Comparison of ENCODE assay signal across 8 cellular contexts in genomic region chr4:3942569-3942971, GRCh38.
DNase-seq lines count a peak whose midpoint lies in the region; ATAC-seq and TF ChIP-seq lines count a peak whose summit lies in the region.
"Not testable (repeated sequence)": the region's sequence is repeated elsewhere in the genome, so short reads cannot be mapped to it uniquely, and the experiment has no call there.

No MANE protein-coding gene starts in this region.

- POLR2A ChIA-PET in naive thymus-derived CD8-positive, alpha-beta T cell (lab: Charles Lee) = not testable (repeated sequence)

- peak overlapping the region in 2 of 10 donors; percentile 37 to 58 for H3K27ac Mint-ChIP-seq in naive thymus-derived CD8-positive, alpha-beta T cell

- not testable (repeated sequence) for ATAC-seq in naive thymus-derived CD8-positive, alpha-beta T cell; stimulated activated naive CD8-positive, alpha-beta T cell treated with anti-CD3 and anti-CD28 coated beads, Interleukin-15, Interleukin-2, amounts not matched to agents 100 U/mL and 50 U/mL, for 24 hours

- H3K4me3 Mint-ChIP-seq in naive thymus-derived CD8-positive, alpha-beta T cell = not testable (repeated sequence)

- peaks cover 7 to 14% (median 10%) of the 10 kb centered on the region in 4 donors for H3K4me1 Mint-ChIP-seq in naive thymus-derived CD8-positive, alpha-beta T cell

- peak; percentile 58 for TF ChIP-seq CTCF in astrocyte of the cerebellum (IDR thresholded peaks at IDR 0.05; ENCODE audit: low read depth, low read length, missing control alignments)

- H3K36me3 Mint-ChIP-seq in naive thymus-derived CD8-positive, alpha-beta T cell = not testable (repeated sequence)

- in situ Hi-C loops in astrocyte of the cerebellum (cut with HindIII; ENCODE audit: low sequenced_read_pairs) = not testable (repeated sequence)

- H3K4me3 ChIP-seq in astrocyte of the cerebellum (ENCODE audit: low read depth, low read length) = not testable (repeated sequence)

- not testable (repeated sequence) for H3K9me3 Mint-ChIP-seq in naive thymus-derived CD8-positive, alpha-beta T cell

- H3K27me3 Mint-ChIP-seq in naive thymus-derived CD8-positive, alpha-beta T cell = not testable (repeated sequence)

- DNase-seq in COLO668 (lab: John Stamatoyannopoulos, UW; ENCODE audit: unreplicated experiment) (peak; percentile 42), HT1080 (ENCODE audit: low read depth) (peak; percentile 60), NCI-H526 treated with DMSO at 0.1 percent for 48 hours (lab: John Stamatoyannopoulos, UW) (peak; percentile 24), UCSD-AML1 (lab: John Stamatoyannopoulos, UW; ENCODE audit: unreplicated experiment) (peak; percentile 49), globus pallidus (ENCODE audit: low spot score) (peak; percentile 16)
- DNase-seq in astrocyte of the cerebellum (ENCODE audit: low read depth) = not testable (repeated sequence)
- DNase-seq in naive thymus-derived CD8-positive, alpha-beta T cell = peak in 9 of 10 donors; percentile 11 to 66 (median 49)
- DNase-seq in stimulated activated naive CD8-positive, alpha-beta T cell treated with anti-CD3 and anti-CD28 coated beads, Interleukin-15, Interleukin-2, amounts not matched to agents 100 U/mL and 50 U/mL, for 24 hours = peak; percentile 42
